Comparison of ENCODE assay signal across 24 cellular contexts in the genomic region with DNA sequence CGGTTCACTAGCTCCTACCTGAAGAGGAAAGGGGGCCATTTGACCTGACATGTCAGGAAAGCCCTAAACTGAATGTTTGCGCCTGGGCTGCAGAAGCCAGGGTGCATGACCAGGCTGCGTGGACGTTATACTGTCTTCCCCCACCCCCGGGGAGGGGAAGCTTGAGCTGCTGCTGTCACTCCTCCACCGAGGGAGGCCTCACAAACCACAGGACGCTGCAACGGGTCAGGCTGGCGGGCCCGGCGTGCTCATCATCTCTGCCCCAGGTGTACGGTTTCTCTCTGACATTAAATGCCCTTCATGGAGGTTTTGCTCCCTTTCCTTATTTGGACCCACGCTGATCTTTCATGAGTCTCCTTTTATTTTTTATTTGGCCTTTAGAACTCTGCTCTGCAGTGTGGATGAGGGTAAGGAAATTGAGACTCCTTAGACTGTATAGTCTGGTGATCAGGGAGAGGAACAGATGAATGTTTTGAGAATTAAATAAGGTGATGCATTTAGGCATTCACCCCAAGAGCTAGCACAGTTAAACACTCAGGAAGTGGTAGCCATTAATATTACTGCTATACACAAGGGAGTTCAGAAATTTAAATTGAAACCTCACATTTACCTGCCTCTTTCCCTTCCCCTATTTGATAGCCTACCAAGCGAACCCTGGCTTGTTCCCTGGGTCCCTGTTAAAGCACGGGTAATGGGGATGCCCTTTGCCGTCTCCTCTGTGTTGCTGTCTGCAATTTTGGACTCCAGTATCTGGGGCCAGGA. TPM values are rescaled to one million over a fixed set of nuclear protein-coding genes. Genes with fewer than 3 reads are reported as not detected.
DNase-seq lines count a peak whose midpoint lies in the region; ATAC-seq, FAIRE-seq and TF ChIP-seq lines count a peak whose summit lies in the region.
"Had no signal": no experiment of that assay in that cellular context is flagged by ENCODE, and none has a peak within 500 bp of the region (broad histone marks: within the 10 kb centered on the region; RNA-seq: fewer than 3 reads in every experiment).

No MANE protein-coding gene starts in this region.

- peaks cover 21 to 39% of the 10 kb centered on the region in 2 experiments for H3K4me1 ChIP-seq in K562 (replicated peaks in 1 of 2; ENCODE audit: control insufficient read depth in 2 of 2, insufficient read depth in 2 of 2, low read length in 2 of 2)

- no peak for TF ChIP-seq CTCF in K562 (IDR thresholded peaks at IDR 0.05 in 2 of 3, conservative IDR thresholded peaks at IDR 0.05 in 1 of 3; ENCODE audit: insufficient read depth in 2 of 3, low read depth in 1 of 3, low read length in 3 of 3)

- BruUV-seq in K562 (replicated peaks; lab: Mats Ljungman, UMichigan) = no TSS peak

- intact Hi-C loops in K562 (cut with micrococcal nuclease) = no loop called here
- intact Hi-C loops in activated CD4-positive, alpha-beta memory T cell treated with anti-CD3 and anti-CD28 coated beads for 36 hours (cut with micrococcal nuclease) = no loop called here

- H3K79me2 ChIP-seq in K562 (ENCODE audit: control insufficient read depth, insufficient read depth, low read length) = no peaks in the 10 kb centered on the region

- H3K27ac Mint-ChIP-seq in activated CD8-positive, alpha-beta memory T cell treated with anti-CD3 and anti-CD28 coated beads, Interleukin-2, amount 10 ng/mL, durations not matched to agents 7 days and 5 days = no peak overlapping the region
- H3K27ac Mint-ChIP-seq in stimulated activated memory B cell treated with anti-CD40 and anti-IgM and Interleukin-4, amounts not matched to agents 10 μg/mL and 1 μg/mL and 100 μg/mL, for 72 hours = peak overlapping the region; percentile 45
- no peak overlapping the region for H3K27ac Mint-ChIP-seq in activated CD4-positive, alpha-beta memory T cell treated with anti-CD3 and anti-CD28 coated beads for 36 hours
- H3K27ac Mint-ChIP-seq: activated naive CD4-positive, alpha-beta T cell treated with anti-CD3 and anti-CD28 coated beads, Interleukin-2, amount 50 U/mL, for 72 hours; activated T-helper 2 cell treated with anti-CD3 and anti-CD28 coated beads, Interferon-gamma antibody, Interleukin-2, Interleukin-4, amounts not matched to agents 10 μg/mL and 5 μg/mL and 100 μg/mL, durations not matched to agents 14 hours and 24 hours and 36 hours; T-helper 2 cell treated with Interferon-gamma antibody and Interleukin-4, amounts not matched to agents 5 μg/mL and 100 μg/mL, for 36 hours had no signal

- H3K9ac ChIP-seq in K562 (ENCODE audit: insufficient read depth in 1 of 2, low read depth in 2 of 2, low read length in 2 of 2) = peak overlapping the region in 1 of 2 experiments; percentile 56; a peak in 2 of 4 replicates

- no peak overlapping the region for H3K4me2 ChIP-seq in K562 (ENCODE audit: insufficient read depth, low read length)

- peak overlapping the region; percentile 26; the same call in 1 of the 2 replicates for H2AFZ ChIP-seq in K562 (ENCODE audit: low read depth, low read length)

- peak; percentile 27 for ATAC-seq in activated CD8-positive, alpha-beta memory T cell treated with anti-CD3 and anti-CD28 coated beads, Interleukin-2, amount 10 ng/mL, durations not matched to agents 7 days and 5 days
- ATAC-seq in K562 (peak; percentile 55), HG03039 (IDR thresholded peaks at IDR 0.05; ENCODE audit: unreplicated experiment) (no peak), GM18909 (IDR thresholded peaks at IDR 0.05; ENCODE audit: poor library complexity, unreplicated experiment) (no peak)
- ATAC-seq in stimulated activated memory B cell treated with anti-CD40 and anti-IgM and Interleukin-4, amounts not matched to agents 10 μg/mL and 1 μg/mL and 100 μg/mL, for 72 hours = peak; percentile 87
- ATAC-seq: activated naive CD4-positive, alpha-beta T cell treated with anti-CD3 and anti-CD28 coated beads, Interleukin-2, amount 50 U/mL, for 72 hours; PC-3; Right ventricle myocardium inferior had no signal

- no peak for TF ChIP-seq EP300 in K562 (IDR thresholded peaks at IDR 0.05; ENCODE audit: low read length)

- peak; percentile 48 for DNase-seq in activated CD8-positive, alpha-beta memory T cell treated with anti-CD3 and anti-CD28 coated beads, Interleukin-2, amount 10 ng/mL, durations not matched to agents 7 days and 5 days
- no peak for DNase-seq in activated CD8-positive, alpha-beta memory T cell treated with anti-CD3 and anti-CD28 coated beads, Interleukin-2, amount 50 U/mL, for 48 hours
- DNase-seq in KBM-7 = peak; percentile 37
- peak in 1 of 4 experiments; percentile 33 for DNase-seq in K562 (ENCODE audit: extremely low read depth in 1 of 4, low spot score in 3 of 4)
- DNase-seq in activated CD4-positive, alpha-beta memory T cell treated with anti-CD3 and anti-CD28 coated beads for 36 hours = no peak
- DNase-seq: activated CD4-positive, alpha-beta T cell treated with anti-CD3 and anti-CD28 coated beads, Interleukin-2, amount 50 U/mL, for 1 hour; AML-193; COR-L47; kidney; NCI-H1417 treated with DMSO at 0.1 percent for 48 hours; NCI-H2107; NCI-H446; PC-3; stimulated activated CD8-positive, alpha-beta memory T cell treated with anti-CD3 and anti-CD28 coated beads, Interleukin-4, amount 100 ng/mL, for 48 hours; WERI-Rb-1 had no signal

- no peak for TF ChIP-seq RAD21 in K562 (CRISPR knock-in tag; conservative IDR thresholded peaks at IDR 0.05 in 1 of 2, IDR thresholded peaks at IDR 0.05 in 1 of 2)

- H3K4me1 Mint-ChIP-seq in activated CD8-positive, alpha-beta memory T cell treated with anti-CD3 and anti-CD28 coated beads, Interleukin-2, amount 10 ng/mL, durations not matched to agents 7 days and 5 days = peaks cover 13% of the 10 kb centered on the region
- H3K4me1 Mint-ChIP-seq in stimulated activated memory B cell treated with anti-CD40 and anti-IgM and Interleukin-4, amounts not matched to agents 10 μg/mL and 1 μg/mL and 100 μg/mL, for 72 hours = peaks cover 32% of the 10 kb centered on the region
- H3K4me1 Mint-ChIP-seq in activated CD4-positive, alpha-beta memory T cell treated with anti-CD3 and anti-CD28 coated beads for 36 hours (ENCODE audit: low read depth) = no peaks in the 10 kb centered on the region

- no peak for FAIRE-seq in K562 (lab: Jason Lieb, UNC)
- FAIRE-seq: GM12891, kidney had no signal

- no peaks in the 10 kb centered on the region; the same call in 2 of the 3 replicates for H3K36me3 ChIP-seq in K562 (ENCODE audit: control insufficient read depth, insufficient read depth, low read length)
- H3K36me3 ChIP-seq: WERI-Rb-1 had no signal

- no peak overlapping the region for H3K4me3 ChIP-seq in K562
- H3K4me3 ChIP-seq: lung had no signal

- POLR2A ChIA-PET in K562 (lab: Yijun Ruan, JAX) = no interaction called here
- POLR2A ChIA-PET in activated CD4-positive, alpha-beta memory T cell treated with anti-CD3 and anti-CD28 coated beads for 36 hours (lab: Charles Lee) = no interaction called here

- TF ChIP-seq POLR2A in K562 (conservative IDR thresholded peaks at IDR 0.05) = no peak

- H3K9me3 ChIP-seq in K562 (replicated peaks; ENCODE audit: control insufficient read depth, insufficient read depth, low read depth, low read length) = no peaks in the 10 kb centered on the region

- peaks cover 40% of the 10 kb centered on the region for H3K27me3 Mint-ChIP-seq in activated CD8-positive, alpha-beta memory T cell treated with anti-CD3 and anti-CD28 coated beads, Interleukin-2, amount 10 ng/mL, durations not matched to agents 7 days and 5 days
- H3K27me3 Mint-ChIP-seq in stimulated activated memory B cell treated with anti-CD40 and anti-IgM and Interleukin-4, amounts not matched to agents 10 μg/mL and 1 μg/mL and 100 μg/mL, for 72 hours = peaks cover 73% of the 10 kb centered on the region
- H3K27me3 Mint-ChIP-seq in activated CD4-positive, alpha-beta memory T cell treated with anti-CD3 and anti-CD28 coated beads for 36 hours = peaks cover 11% of the 10 kb centered on the region

- CTCF ChIA-PET in activated CD8-positive, alpha-beta memory T cell treated with anti-CD3 and anti-CD28 coated beads, Interleukin-2, amount 10 ng/mL, durations not matched to agents 7 days and 5 days (lab: Charles Lee) = interaction anchor here (1.4 to 16.9 kb wide), 3 partner anchors 12 to 936 kb away, joined by 3 to 304 read pairs (median 16); no protein-coding TSS in a partner anchor
- CTCF ChIA-PET in K562 (lab: Yijun Ruan, JAX; ENCODE audit: low intra/inter-chr PET ratio) = no interaction called here
- CTCF ChIA-PET in activated CD4-positive, alpha-beta memory T cell treated with anti-CD3 and anti-CD28 coated beads for 36 hours (lab: Charles Lee) = interaction anchor here (3.3 to 19.1 kb wide), 3 partner anchors 12 to 293 kb away, joined by 21 to 498 read pairs (median 27); no protein-coding TSS in a partner anchor

- no peaks in the 10 kb centered on the region for H3K36me3 Mint-ChIP-seq in activated CD8-positive, alpha-beta memory T cell treated with anti-CD3 and anti-CD28 coated beads, Interleukin-2, amount 10 ng/mL, durations not matched to agents 7 days and 5 days
- peaks cover 6% of the 10 kb centered on the region for H3K36me3 Mint-ChIP-seq in stimulated activated memory B cell treated with anti-CD40 and anti-IgM and Interleukin-4, amounts not matched to agents 10 μg/mL and 1 μg/mL and 100 μg/mL, for 72 hours
- H3K36me3 Mint-ChIP-seq in activated CD4-positive, alpha-beta memory T cell treated with anti-CD3 and anti-CD28 coated beads for 36 hours = no peaks in the 10 kb centered on the region
- H3K36me3 Mint-ChIP-seq: activated naive CD4-positive, alpha-beta T cell treated with anti-CD3 and anti-CD28 coated beads, Interleukin-2, amount 50 U/mL, for 72 hours had no signal

- no peaks in the 10 kb centered on the region for H3K27me3 ChIP-seq in K562 (ENCODE audit: control insufficient read depth in 2 of 2, insufficient read depth in 2 of 2, low read length in 2 of 2)

- 48% methylated on average over 10 of the region's 16 CpGs for WGBS in K562 (ENCODE audit: insufficient coverage, low coverage, missing lambda C conversion rate)

- no peak overlapping the region for H3K4me3 Mint-ChIP-seq in activated CD8-positive, alpha-beta memory T cell treated with anti-CD3 and anti-CD28 coated beads, Interleukin-2, amount 10 ng/mL, durations not matched to agents 7 days and 5 days
- peak overlapping the region; percentile 53 for H3K4me3 Mint-ChIP-seq in stimulated activated memory B cell treated with anti-CD40 and anti-IgM and Interleukin-4, amounts not matched to agents 10 μg/mL and 1 μg/mL and 100 μg/mL, for 72 hours
- H3K4me3 Mint-ChIP-seq in activated CD4-positive, alpha-beta memory T cell treated with anti-CD3 and anti-CD28 coated beads for 36 hours = no peak overlapping the region
- H3K4me3 Mint-ChIP-seq: T-helper 2 cell treated with Interferon-gamma antibody and Interleukin-4, amounts not matched to agents 5 μg/mL and 100 μg/mL, for 36 hours had no signal

- H3K9me3 Mint-ChIP-seq in activated CD8-positive, alpha-beta memory T cell treated with anti-CD3 and anti-CD28 coated beads, Interleukin-2, amount 10 ng/mL, durations not matched to agents 7 days and 5 days (ENCODE audit: low read depth) = no peaks in the 10 kb centered on the region
- no peaks in the 10 kb centered on the region for H3K9me3 Mint-ChIP-seq in stimulated activated memory B cell treated with anti-CD40 and anti-IgM and Interleukin-4, amounts not matched to agents 10 μg/mL and 1 μg/mL and 100 μg/mL, for 72 hours
- H3K9me3 Mint-ChIP-seq in activated CD4-positive, alpha-beta memory T cell treated with anti-CD3 and anti-CD28 coated beads for 36 hours = no peaks in the 10 kb centered on the region
- H3K9me3 Mint-ChIP-seq: activated naive CD4-positive, alpha-beta T cell treated with anti-CD3 and anti-CD28 coated beads, Interleukin-2, amount 50 U/mL, for 72 hours; activated T-helper 2 cell treated with anti-CD3 and anti-CD28 coated beads, Interferon-gamma antibody, Interleukin-2, Interleukin-4, amounts not matched to agents 10 μg/mL and 5 μg/mL and 100 μg/mL, durations not matched to agents 14 hours and 24 hours and 36 hours; T-helper 2 cell treated with Interferon-gamma antibody and Interleukin-4, amounts not matched to agents 5 μg/mL and 100 μg/mL, for 36 hours had no signal

- H4K20me1 ChIP-seq in K562 (replicated peaks; ENCODE audit: control insufficient read depth, insufficient read depth, low read length) = no peaks in the 10 kb centered on the region

- H3K27ac ChIP-seq in K562 (ENCODE audit: extremely low read depth, low read depth, low read length) = no peak overlapping the region
- H3K27ac ChIP-seq: WERI-Rb-1 had no signal

- no peaks in the 10 kb centered on the region for H3K9me1 ChIP-seq in K562 (ENCODE audit: control insufficient read depth, insufficient read depth, low read length)

- in situ Hi-C loops in KBM-7 (cut with MboI; ENCODE audit: low pct_unique_long_range_greater_than_20kb, low sequenced_read_pairs) = loop anchor here (10.0 kb wide), 1 partner anchor 138 kb away; no protein-coding TSS in a partner anchor
- in situ Hi-C loops in K562 (cut with MboI) = loop anchor here (5.0 kb wide), 1 partner anchor 140 kb away; no protein-coding TSS in a partner anchor

RNA-seq across cellular contexts. Expression of gene WNT5B, which starts 18.1 kb away (rescaled TPM):
- 1 to 10 TPM in 1 of 2 experiments, under 1 TPM in 1; 0.70 to 5.8 TPM for total RNA-seq in activated CD8-positive, alpha-beta memory T cell treated with anti-CD3 and anti-CD28 coated beads, Interleukin-2, amount 10 ng/mL, durations not matched to agents 7 days and 5 days
- total RNA-seq in K562 (2011; cell fraction: chromatin; rRNA removed; ENCODE audit: low replicate concordance) = 2.9 and 11.1 TPM in 2 replicates
- 12.0 TPM in 2 replicates for total RNA-seq in K562 (2011; cell fraction: nucleolus; rRNA removed)
- 6.7 and 8.2 TPM in 2 replicates for total RNA-seq in K562 (2011; cell fraction: nucleoplasm; rRNA removed)
- total RNA-seq in K562 (2014; rRNA removed) (15.0 and 16.8 TPM in 2 replicates), K562 (2014; rRNA removed; fragmentation: Illumina TruSeq; extraction: Trizol) (5.3 and 5.4 TPM in 2 replicates), K562 (2015; rRNA removed; fragmentation: Illumina TruSeq; extraction: Trizol) (7.8 and 8.9 TPM in 2 replicates), K562 (2021) (14.6 and 18.4 TPM in 2 replicates)
- polyA plus RNA-seq in K562 (2011; rRNA removed) (3.0 and 5.1 TPM in 2 replicates), K562 (2014; fragmentation: Illumina TruSeq; extraction: Trizol) (5.4 and 6.8 TPM in 2 replicates), K562 (2014; fragmentation: Nextera tagmentation; extraction: Ambion mirVana) (under 1 TPM; 0.42 to 0.80 TPM), K562 (2014; rRNA removed) (5.4 and 6.2 TPM in 2 replicates)
- 5.7 and 6.2 TPM in 2 replicates for polyA plus RNA-seq in K562 (2011; cell fraction: cytosol; rRNA removed)
- 5.1 and 6.0 TPM in 2 replicates for polyA plus RNA-seq in K562 (2011; cell fraction: nucleus; rRNA removed)
- 3.9 and 8.4 TPM in 2 replicates for polyA plus RNA-seq in K562 (2012)
- 4.1 and 5.8 TPM in 2 replicates for polyA minus RNA-seq in K562 (2011; rRNA and poly(A)+ RNA removed)
- 5.7 and 6.3 TPM in 2 replicates for polyA minus RNA-seq in K562 (2011; cell fraction: cytosol; rRNA and poly(A)+ RNA removed)
- 1.5 and 3.0 TPM in 2 replicates for polyA minus RNA-seq in K562 (2011; cell fraction: nucleus; rRNA and poly(A)+ RNA removed)
- total RNA-seq in activated CD4-positive, alpha-beta memory T cell treated with anti-CD3 and anti-CD28 coated beads for 36 hours = not detected

RNA-seq across cellular contexts. Expression of gene ADIPOR2, which starts 43.8 kb away (rescaled TPM):
- total RNA-seq in activated CD8-positive, alpha-beta memory T cell treated with anti-CD3 and anti-CD28 coated beads, Interleukin-2, amount 10 ng/mL, durations not matched to agents 7 days and 5 days = 10 to 100 TPM; 63.5 to 83.3 TPM
- 43.4 and 113 TPM in 2 replicates for total RNA-seq in K562 (2011; cell fraction: chromatin; rRNA removed; ENCODE audit: low replicate concordance)
- 28.3 and 33.6 TPM in 2 replicates for total RNA-seq in K562 (2011; cell fraction: nucleolus; rRNA removed)
- 69.6 and 116 TPM in 2 replicates for total RNA-seq in K562 (2011; cell fraction: nucleoplasm; rRNA removed)
- 22.8 and 23.2 TPM in 2 replicates for total RNA-seq in K562 (2014; rRNA removed)
- total RNA-seq in K562 (2014; rRNA removed; fragmentation: Illumina TruSeq; extraction: Trizol) = 58.8 and 62.4 TPM in 2 replicates
- 42.0 and 46.0 TPM in 2 replicates for total RNA-seq in K562 (2015; rRNA removed; fragmentation: Illumina TruSeq; extraction: Trizol)
- 50.9 and 59.1 TPM in 2 replicates for total RNA-seq in K562 (2021)
- 39.2 and 63.5 TPM in 2 replicates for polyA plus RNA-seq in K562 (2011; rRNA removed)
- polyA plus RNA-seq in K562 (2011; cell fraction: cytosol; rRNA removed) = 25.2 and 37.9 TPM in 2 replicates
- 26.1 and 34.1 TPM in 2 replicates for polyA plus RNA-seq in K562 (2011; cell fraction: nucleus; rRNA removed)
- 38.7 and 40.1 TPM in 2 replicates for polyA plus RNA-seq in K562 (2012)
- 51.3 and 56.8 TPM in 2 replicates for polyA plus RNA-seq in K562 (2014; fragmentation: Illumina TruSeq; extraction: Trizol)
- 10 to 100 TPM; 10.9 to 15.6 TPM for polyA plus RNA-seq in K562 (2014; fragmentation: Nextera tagmentation; extraction: Ambion mirVana)
- 39.4 and 40.2 TPM in 2 replicates for polyA plus RNA-seq in K562 (2014; rRNA removed)
- 51.2 and 62.6 TPM in 2 replicates for polyA minus RNA-seq in K562 (2011; rRNA and poly(A)+ RNA removed)
- 21.6 and 24.5 TPM in 2 replicates for polyA minus RNA-seq in K562 (2011; cell fraction: cytosol; rRNA and poly(A)+ RNA removed)
- 16.8 and 23.4 TPM in 2 replicates for polyA minus RNA-seq in K562 (2011; cell fraction: nucleus; rRNA and poly(A)+ RNA removed)
- 10 to 100 TPM; 43.8 to 47.3 TPM for total RNA-seq in activated CD4-positive, alpha-beta memory T cell treated with anti-CD3 and anti-CD28 coated beads for 36 hours

RNA-seq across cellular contexts. Expression of gene FBXL14, which starts 52.7 kb away (rescaled TPM):
- 10 to 100 TPM; 28.2 to 33.4 TPM for total RNA-seq in activated CD8-positive, alpha-beta memory T cell treated with anti-CD3 and anti-CD28 coated beads, Interleukin-2, amount 10 ng/mL, durations not matched to agents 7 days and 5 days
- total RNA-seq in K562 (2011; cell fraction: chromatin; rRNA removed; ENCODE audit: low replicate concordance) = 1.6 and 6.6 TPM in 2 replicates
- total RNA-seq in K562 (2011; cell fraction: nucleolus; rRNA removed) = 7.8 and 11.2 TPM in 2 replicates
- 4.3 and 5.0 TPM in 2 replicates for total RNA-seq in K562 (2011; cell fraction: nucleoplasm; rRNA removed)
- 7.1 and 7.8 TPM in 2 replicates for total RNA-seq in K562 (2014; rRNA removed)
- 0.22 and 0.65 TPM in 2 replicates for total RNA-seq in K562 (2014; rRNA removed; fragmentation: Illumina TruSeq; extraction: Trizol)
- 4.8 and 5.3 TPM in 2 replicates for total RNA-seq in K562 (2015; rRNA removed; fragmentation: Illumina TruSeq; extraction: Trizol)
- 9.8 and 11.0 TPM in 2 replicates for total RNA-seq in K562 (2021)
- polyA plus RNA-seq in K562 (2011; rRNA removed) = 3.3 and 4.6 TPM in 2 replicates
- polyA plus RNA-seq in K562 (2011; cell fraction: cytosol; rRNA removed) = 6.7 and 16.0 TPM in 2 replicates
- 3.4 and 5.1 TPM in 2 replicates for polyA plus RNA-seq in K562 (2011; cell fraction: nucleus; rRNA removed)
- polyA plus RNA-seq in K562 (2012) = 6.5 and 9.3 TPM in 2 replicates
- 1.2 and 3.3 TPM in 2 replicates for polyA plus RNA-seq in K562 (2014; fragmentation: Illumina TruSeq; extraction: Trizol)
- under 1 TPM; 0.13 to 0.17 TPM for polyA plus RNA-seq in K562 (2014; fragmentation: Nextera tagmentation; extraction: Ambion mirVana)
- 6.3 and 7.6 TPM in 2 replicates for polyA plus RNA-seq in K562 (2014; rRNA removed)
- 3.3 and 6.3 TPM in 2 replicates for polyA minus RNA-seq in K562 (2011; rRNA and poly(A)+ RNA removed)
- 8.7 TPM in 2 replicates for polyA minus RNA-seq in K562 (2011; cell fraction: cytosol; rRNA and poly(A)+ RNA removed)
- polyA minus RNA-seq in K562 (2011; cell fraction: nucleus; rRNA and poly(A)+ RNA removed) = 5.9 and 7.4 TPM in 2 replicates
- total RNA-seq in activated CD4-positive, alpha-beta memory T cell treated with anti-CD3 and anti-CD28 coated beads for 36 hours = 10 to 100 TPM; 13.5 to 14.4 TPM

Comparison
In these comparisons a context has a peak if more than half of its experiments do, and no peak if none do; other contexts are left out.
1. DNase-seq: peak in activated CD8-positive, alpha-beta memory T cell treated with anti-CD3 and anti-CD28 coated beads, Interleukin-2, amount 10 ng/mL, durations not matched to agents 7 days and 5 days (single experiment) and KBM-7 (single experiment); none in activated CD8-positive, alpha-beta memory T cell treated with anti-CD3 and anti-CD28 coated beads, Interleukin-2, amount 50 U/mL, for 48 hours (single experiment) and activated CD4-positive, alpha-beta memory T cell treated with anti-CD3 and anti-CD28 coated beads for 36 hours (single experiment).
2. ATAC-seq: peak in activated CD8-positive, alpha-beta memory T cell treated with anti-CD3 and anti-CD28 coated beads, Interleukin-2, amount 10 ng/mL, durations not matched to agents 7 days and 5 days (single experiment), K562 (single experiment) and stimulated activated memory B cell treated with anti-CD40 and anti-IgM and Interleukin-4, amounts not matched to agents 10 μg/mL and 1 μg/mL and 100 μg/mL, for 72 hours (single experiment); none in HG03039 (single experiment) and GM18909 (single experiment).